9 cellular contexts compared by ENCODE assay signal in the genomic region with DNA sequence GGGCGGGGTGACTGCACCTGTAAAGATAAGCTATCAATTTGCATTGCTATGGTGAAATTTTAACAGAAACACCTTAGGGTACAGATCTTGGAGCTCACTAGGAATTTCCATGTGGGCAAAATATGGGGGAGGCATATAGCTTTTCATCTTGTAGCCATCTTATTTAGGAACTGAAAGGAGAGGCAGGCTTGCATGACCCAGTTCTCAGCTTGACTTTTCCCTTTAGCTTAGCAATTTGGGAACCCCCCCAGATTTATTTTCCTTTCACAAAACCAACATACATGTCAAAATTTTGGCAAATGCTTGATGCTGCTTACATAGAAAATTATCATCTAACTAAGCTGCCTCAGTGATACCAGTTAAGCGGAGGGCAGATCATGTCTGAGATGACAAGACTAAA.
"Had no signal": no experiment of that assay in that cellular context is flagged by ENCODE, and none has a peak within 500 bp of the region (broad histone marks: within the 10 kb centered on the region; RNA-seq: fewer than 3 reads in every experiment).

No MANE protein-coding gene starts in this region.

- H3K4me3 ChIP-seq: HAP-1 had no signal

- DNase-seq: GOT3, H7, HFFc6, IMR-90, KBM-7 had no signal

- ATAC-seq: HCT116 had no signal

- H3K36me3 ChIP-seq: HAP-1 had no signal

- H3K4me2 ChIP-seq: KMS-11 had no signal

- H3K9me3 ChIP-seq: HAP-1 had no signal

- H3K27ac Mint-ChIP-seq: HFFc6 had no signal

- H3K4me3 Mint-ChIP-seq: HFFc6 had no signal

- H3K9ac ChIP-seq: KMS-11 had no signal

- H3K27ac ChIP-seq: HL-60, KMS-11 had no signal

- H3K9me3 Mint-ChIP-seq: HFFc6 had no signal
